ENCODE assay signal across 27 cellular contexts in the genomic region with DNA sequence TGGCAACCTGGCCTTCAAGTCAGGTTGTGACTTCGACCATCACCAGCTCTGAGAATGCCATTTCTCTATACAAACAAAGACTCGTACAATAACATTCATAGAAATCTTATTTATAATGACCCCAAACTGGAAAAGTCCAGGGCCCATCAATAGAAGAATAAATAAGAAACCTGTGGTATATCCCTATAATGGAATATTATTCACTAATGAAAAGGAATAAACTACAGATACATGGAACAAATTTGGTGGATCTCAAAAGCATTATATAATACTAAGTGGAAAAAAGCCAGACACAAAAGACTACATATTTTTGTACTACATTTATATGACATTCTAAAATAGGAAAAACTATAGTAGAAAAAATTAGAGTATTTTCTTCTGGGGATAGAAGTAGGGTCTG.
"Had no signal": no experiment of that assay in that cellular context is flagged by ENCODE, and none has a peak within 500 bp of the region (broad histone marks: within the 10 kb centered on the region; RNA-seq: fewer than 3 reads in every experiment).

No MANE protein-coding gene starts in this region.

- H3K9me3 ChIP-seq: suprapubic skin, testis, thoracic aorta, thyroid gland, transverse colon, upper lobe of right lung, uterus, vagina had no signal

- DNase-seq: stimulated activated CD4-positive, alpha-beta T cell treated with anti-CD3 and anti-CD28 coated beads, Interleukin-2, amount 100 ng/mL, for 48 hours; stimulated activated CD4-positive, alpha-beta T cell treated with anti-CD3 and anti-CD28 coated beads, Interleukin-4, amount 100 ng/mL, for 1 hour; stimulated activated CD4-positive, alpha-beta T cell treated with anti-CD3 and anti-CD28 coated beads, Interleukin-4, amount 100 ng/mL, for 24 hours; stimulated activated CD4-positive, alpha-beta T cell treated with anti-CD3 and anti-CD28 coated beads, Interleukin-4, amount 100 ng/mL, for 4 hours; stimulated activated CD8-positive, alpha-beta memory T cell treated with anti-CD3 and anti-CD28 coated beads, Interleukin-4, amount 100 ng/mL, for 48 hours; stimulated activated naive B cell treated with anti-CD40 and anti-IgM and Interleukin-4, amounts not matched to agents 10 μg/mL and 1 μg/mL and 100 μg/mL, for 72 hours; stimulated activated naive CD4-positive, alpha-beta T cell; stimulated activated naive CD4-positive, alpha-beta T cell treated with Interleukin-2 at 50 U/mL for 16 hours; stimulated activated naive CD8-positive, alpha-beta T cell treated with anti-CD3 and anti-CD28 coated beads, Interleukin-15, amount 100 ng/mL, for 72 hours; stimulated activated naive CD8-positive, alpha-beta T cell treated with anti-CD3 and anti-CD28 coated beads, Interleukin-15, Interleukin-2, amounts not matched to agents 100 U/mL and 50 U/mL, for 24 hours; stomach; substantia nigra; testis; thyroid gland; tibial artery; transverse colon; trophoblast cell; upper lobe of left lung; upper lobe of right lung; uterus had no signal

- ATAC-seq: stimulated activated effector memory CD8-positive, alpha-beta T cell treated with anti-CD3 and anti-CD28 coated beads, Interleukin-12 subunit alpha, Interleukin-12 subunit beta, amount 100 ng/mL, for 72 hours; stimulated activated memory B cell treated with anti-CD40 and anti-IgM and Interleukin-4, amounts not matched to agents 10 μg/mL and 1 μg/mL and 100 μg/mL, for 72 hours; stimulated activated naive B cell treated with anti-CD40 and anti-IgM and Interleukin-4, amounts not matched to agents 10 μg/mL and 1 μg/mL and 100 μg/mL, for 72 hours; stimulated activated naive CD8-positive, alpha-beta T cell treated with anti-CD3 and anti-CD28 coated beads, Interleukin-15, amount 100 ng/mL, for 72 hours; stimulated activated naive CD8-positive, alpha-beta T cell treated with anti-CD3 and anti-CD28 coated beads, Interleukin-15, Interleukin-2, amounts not matched to agents 100 U/mL and 50 U/mL, for 24 hours; upper lobe of right lung had no signal

- FAIRE-seq: urothelium cell line had no signal

- H3K36me3 ChIP-seq: stomach, suprapubic skin, thoracic aorta, thyroid gland, tibial artery, tibial nerve, transverse colon, upper lobe of left lung, upper lobe of right lung, uterus, vagina had no signal

- H3K4me1 ChIP-seq: suprapubic skin, testis, thyroid gland, upper lobe of left lung, uterus, vagina had no signal

- H3K27ac ChIP-seq: stomach, suprapubic skin, testis, thoracic aorta, thyroid gland, tibial artery, tibial nerve, transverse colon, upper lobe of left lung, upper lobe of right lung, uterus, vagina had no signal

- H3K27me3 ChIP-seq: stomach, suprapubic skin, testis, thyroid gland, tibial artery, tibial nerve, transverse colon, upper lobe of left lung, upper lobe of right lung, uterus, vagina had no signal

- H3K4me3 ChIP-seq: stomach, suprapubic skin, testis, thoracic aorta, thyroid gland, tibial artery, tibial nerve, transverse colon, upper lobe of left lung, upper lobe of right lung, uterus, vagina had no signal
